15 cellular contexts compared by ENCODE assay signal in genomic region chr15:68333775-68334470, GRCh38. TPM values are rescaled to one million over a fixed set of nuclear protein-coding genes. Genes with fewer than 3 reads are reported as not detected.
A peak's percentile ranks its signal among the peaks of the same experiment; 100 is the strongest.
DNase-seq lines count a peak whose midpoint lies in the region; ATAC-seq, FAIRE-seq and TF ChIP-seq lines count a peak whose summit lies in the region.
"Had no signal": no experiment of that assay in that cellular context is flagged by ENCODE, and none has a peak within 500 bp of the region (broad histone marks: within the 10 kb centered on the region; RNA-seq: fewer than 3 reads in every experiment).

No MANE protein-coding gene starts in this region.

- H3K27me3 ChIP-seq in PC-3 (ENCODE audit: low read length) (peaks cover 6% of the 10 kb centered on the region; the same call in 1 of the 2 replicates), dorsolateral prefrontal cortex (no peaks in the 10 kb centered on the region)
- H3K27me3 ChIP-seq: right lobe of liver had no signal

- POLR2A ChIA-PET in PC-3 (lab: Charles Lee; ENCODE audit: unreplicated experiment) = no interaction called here

- TF ChIP-seq CTCF in PC-3 (conservative IDR thresholded peaks at IDR 0.05; ENCODE audit: low read depth, low read length) (no peak), dorsolateral prefrontal cortex (IDR thresholded peaks at IDR 0.05 in 54 of 56, conservative IDR thresholded peaks at IDR 0.05 in 2 of 56; ENCODE audit: low read depth in 1 of 56, partially characterized antibody in 56 of 56) (no peak), neural crest cell (conservative IDR thresholded peaks at IDR 0.05) (no peak)

- CTCF ChIA-PET in PC-3 (lab: Charles Lee) = no interaction called here

- peaks cover 29% of the 10 kb centered on the region for H3K4me1 Mint-ChIP-seq in neural crest cell
- H3K4me1 Mint-ChIP-seq: activated B cell treated with CpG ODN at 0.5 μM for 24 hours had no signal

- H3K4me2 ChIP-seq in PC-3 (ENCODE audit: low read length) = no peak overlapping the region

- H3K4me3 Mint-ChIP-seq in neural crest cell = no peak overlapping the region
- H3K4me3 Mint-ChIP-seq: activated B cell treated with CpG ODN at 0.5 μM for 24 hours; effector memory CD8-positive, alpha-beta T cell had no signal

- BruUV-seq in PC-3 (replicated peaks; lab: Mats Ljungman, UMichigan) = no TSS peak

- no peak overlapping the region for H3K27ac ChIP-seq in PC-3 (ENCODE audit: low read length)
- H3K27ac ChIP-seq in dorsolateral prefrontal cortex = peak overlapping the region in 32 of 59 donors; percentile 1 to 80 (median 47)
- H3K27ac ChIP-seq: right lobe of liver had no signal

- no peak overlapping the region for H3K9ac ChIP-seq in PC-3 (ENCODE audit: low read length)

- H3K4me3 ChIP-seq in PC-3 (ENCODE audit: low read length) = no peak overlapping the region
- no peak overlapping the region for H3K4me3 ChIP-seq in dorsolateral prefrontal cortex
- H3K4me3 ChIP-seq: right lobe of liver had no signal

- FAIRE-seq in RCC 7860 (lab: Jason Lieb, UNC) = no peak
- FAIRE-seq: GM12892, keratinocyte had no signal

- peaks cover 2% of the 10 kb centered on the region for H3K27me3 Mint-ChIP-seq in neural crest cell (ENCODE audit: low read depth)

- intact Hi-C loops in PC-3 (cut with micrococcal nuclease) = no loop called here
- intact Hi-C loops in dorsolateral prefrontal cortex (cut with DNase I) = no loop called here

- no peaks in the 10 kb centered on the region for H3K9me2 ChIP-seq in PC-3 (replicated peaks; ENCODE audit: low read length)

- no peaks in the 10 kb centered on the region for H4K20me1 ChIP-seq in PC-3 (ENCODE audit: low read length)

- H3K9me3 Mint-ChIP-seq in neural crest cell = no peaks in the 10 kb centered on the region
- H3K9me3 Mint-ChIP-seq: activated B cell treated with CpG ODN at 0.5 μM for 24 hours; effector memory CD8-positive, alpha-beta T cell had no signal

- no peaks in the 10 kb centered on the region for H3K9me3 ChIP-seq in PC-3 (ENCODE audit: low read length)
- H3K9me3 ChIP-seq: Caco-2, right lobe of liver had no signal

- no peaks in the 10 kb centered on the region for H3F3A ChIP-seq in PC-3 (ENCODE audit: low read length, unreplicated experiment)

- no peak overlapping the region for H2AFZ ChIP-seq in PC-3 (ENCODE audit: low read length)

- H3K36me3 Mint-ChIP-seq in neural crest cell (ENCODE audit: low read depth) = no peaks in the 10 kb centered on the region

- H3K36me3 ChIP-seq in PC-3 (ENCODE audit: low read depth, low read length) = no peaks in the 10 kb centered on the region
- H3K36me3 ChIP-seq: right lobe of liver had no signal

- DNase-seq in EL = peak; percentile 84
- peak; percentile 18 for DNase-seq in PC-3
- DNase-seq in dorsolateral prefrontal cortex = no peak
- DNase-seq in neural crest cell (ENCODE audit: low read depth, low spot score) = no peak
- DNase-seq in RCC 7860 (ENCODE audit: low spot score) = no peak
- no peak for DNase-seq in NCI-H748 (lab: John Stamatoyannopoulos, UW; ENCODE audit: unreplicated experiment)
- DNase-seq in HT-29 (ENCODE audit: low spot score) = no peak
- DNase-seq in NCI-H2227 treated with DMSO at 0.1 percent for 48 hours (lab: John Stamatoyannopoulos, UW) = no peak
- DNase-seq: activated B cell treated with CpG ODN at 0.5 μM for 24 hours; activated effector memory CD4-positive, alpha-beta T cell treated with anti-CD3 and anti-CD28 coated beads, Interleukin-2, amount 50 U/mL, for 16 hours; Caco-2; effector memory CD8-positive, alpha-beta T cell had no signal

- no peaks in the 10 kb centered on the region for H3K4me1 ChIP-seq in PC-3 (ENCODE audit: insufficient read depth, low read length)
- H3K4me1 ChIP-seq: Caco-2, right lobe of liver had no signal

- ATAC-seq in PC-3 = no peak
- ATAC-seq: effector memory CD8-positive, alpha-beta T cell had no signal

- no peaks in the 10 kb centered on the region for H3K79me2 ChIP-seq in PC-3 (ENCODE audit: low read length)

- peak overlapping the region; percentile 44 for H3K27ac Mint-ChIP-seq in neural crest cell (ENCODE audit: unreplicated experiment)
- H3K27ac Mint-ChIP-seq: activated B cell treated with CpG ODN at 0.5 μM for 24 hours; effector memory CD8-positive, alpha-beta T cell had no signal

RNA-seq across cellular contexts. Expression of gene FEM1B, which starts 56.4 kb away (rescaled TPM):
- total RNA-seq in PC-3 (2014; rRNA removed) (19.4 and 22.1 TPM in 2 replicates), dorsolateral prefrontal cortex (100 to 1,000 TPM in 62 of 120 experiments, 10 to 100 TPM in 58; 63.2 to 136 (median 101) TPM), neural crest cell (61.4 and 67.0 TPM in 2 replicates)
- 22.0 and 23.6 TPM in 2 replicates for total RNA-seq in HT-29 (2014; rRNA removed; shearing (Covaris generic))

Comparison
In these comparisons a context has a peak if more than half of its experiments do, and no peak if none do; other contexts are left out.
1. DNase-seq: peak in EL (single experiment) and PC-3 (single experiment); none in dorsolateral prefrontal cortex (0 of 10), neural crest cell (single experiment), RCC 7860 (single experiment), NCI-H748 (single experiment), HT-29 (single experiment) and NCI-H2227 treated with DMSO at 0.1 percent for 48 hours (single experiment).